ENCODE assay signal across 1 cellular context in the genomic region with DNA sequence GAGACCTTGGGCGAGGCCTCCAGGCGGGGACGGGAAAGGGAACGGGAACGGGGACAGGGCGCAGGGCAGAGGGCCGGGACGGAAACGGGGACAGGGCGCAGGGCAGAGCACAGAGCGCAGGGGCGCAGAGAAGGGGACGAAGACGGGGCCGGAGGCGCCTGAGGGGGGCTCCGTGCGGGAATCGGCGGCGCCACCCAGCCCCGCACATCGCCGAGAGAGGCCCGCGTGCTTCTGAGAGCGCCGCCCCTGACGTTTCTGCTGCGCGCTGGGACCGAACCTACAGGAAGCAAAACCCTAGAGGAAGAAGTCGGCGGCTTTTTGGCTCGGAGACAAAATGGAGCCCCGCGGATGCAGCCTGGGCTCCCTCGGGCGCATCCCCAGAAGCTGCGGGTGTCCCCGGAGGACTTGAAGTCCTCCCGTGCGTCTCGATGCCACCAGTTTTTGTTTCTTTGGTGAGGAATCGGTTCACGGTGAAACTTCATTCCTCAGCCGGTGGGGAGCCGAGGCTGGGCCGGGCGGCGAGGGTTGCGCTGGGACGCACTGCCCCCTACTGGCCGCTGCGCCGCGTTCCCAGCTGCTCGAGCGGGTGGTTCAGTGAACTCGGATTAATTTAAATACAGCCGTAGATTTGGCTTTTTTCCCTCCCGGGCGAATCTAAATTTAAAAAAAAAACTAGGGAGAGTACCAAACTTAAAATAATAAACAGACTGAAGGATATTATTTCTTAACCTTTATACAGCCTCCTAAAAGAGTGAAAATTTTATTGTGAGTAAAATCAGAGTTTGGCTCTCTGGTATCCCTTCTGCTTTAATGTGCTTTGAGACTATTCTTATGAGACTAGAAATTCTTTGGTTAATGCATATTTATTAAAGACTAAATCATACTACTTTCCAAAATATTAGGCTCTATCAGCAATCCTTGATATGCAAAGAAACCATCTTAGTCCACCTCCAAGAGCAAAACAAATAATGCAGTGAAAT.
TF ChIP-seq lines count a peak whose summit lies in the region.

No MANE protein-coding gene starts in this region.

TF ChIP-seq in HepG2, 621 proteins besides CTCF, POLR2A, EP300 and RAD21 (continued from another document and continues in another):
- TF ChIP-seq, protein P1, sequence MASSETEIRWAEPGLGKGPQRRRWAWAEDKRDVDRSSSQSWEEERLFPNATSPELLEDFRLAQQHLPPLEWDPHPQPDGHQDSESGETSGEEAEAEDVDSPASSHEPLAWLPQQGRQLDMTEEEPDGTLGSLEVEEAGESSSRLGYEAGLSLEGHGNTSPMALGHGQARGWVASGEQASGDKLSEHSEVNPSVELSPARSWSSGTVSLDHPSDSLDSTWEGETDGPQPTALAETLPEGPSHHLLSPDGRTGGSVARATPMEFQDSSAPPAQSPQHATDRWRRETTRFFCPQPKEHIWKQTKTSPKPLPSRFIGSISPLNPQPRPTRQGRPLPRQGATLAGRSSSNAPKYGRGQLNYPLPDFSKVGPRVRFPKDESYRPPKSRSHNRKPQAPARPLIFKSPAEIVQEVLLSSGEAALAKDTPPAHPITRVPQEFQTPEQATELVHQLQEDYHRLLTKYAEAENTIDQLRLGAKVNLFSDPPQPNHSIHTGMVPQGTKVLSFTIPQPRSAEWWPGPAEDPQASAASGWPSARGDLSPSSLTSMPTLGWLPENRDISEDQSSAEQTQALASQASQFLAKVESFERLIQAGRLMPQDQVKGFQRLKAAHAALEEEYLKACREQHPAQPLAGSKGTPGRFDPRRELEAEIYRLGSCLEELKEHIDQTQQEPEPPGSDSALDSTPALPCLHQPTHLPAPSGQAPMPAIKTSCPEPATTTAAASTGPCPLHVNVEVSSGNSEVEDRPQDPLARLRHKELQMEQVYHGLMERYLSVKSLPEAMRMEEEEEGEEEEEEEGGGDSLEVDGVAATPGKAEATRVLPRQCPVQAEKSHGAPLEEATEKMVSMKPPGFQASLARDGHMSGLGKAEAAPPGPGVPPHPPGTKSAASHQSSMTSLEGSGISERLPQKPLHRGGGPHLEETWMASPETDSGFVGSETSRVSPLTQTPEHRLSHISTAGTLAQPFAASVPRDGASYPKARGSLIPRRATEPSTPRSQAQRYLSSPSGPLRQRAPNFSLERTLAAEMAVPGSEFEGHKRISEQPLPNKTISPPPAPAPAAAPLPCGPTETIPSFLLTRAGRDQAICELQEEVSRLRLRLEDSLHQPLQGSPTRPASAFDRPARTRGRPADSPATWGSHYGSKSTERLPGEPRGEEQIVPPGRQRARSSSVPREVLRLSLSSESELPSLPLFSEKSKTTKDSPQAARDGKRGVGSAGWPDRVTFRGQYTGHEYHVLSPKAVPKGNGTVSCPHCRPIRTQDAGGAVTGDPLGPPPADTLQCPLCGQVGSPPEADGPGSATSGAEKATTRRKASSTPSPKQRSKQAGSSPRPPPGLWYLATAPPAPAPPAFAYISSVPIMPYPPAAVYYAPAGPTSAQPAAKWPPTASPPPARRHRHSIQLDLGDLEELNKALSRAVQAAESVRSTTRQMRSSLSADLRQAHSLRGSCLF (CRISPR knock-in tag; IDR thresholded peaks at IDR 0.05; ENCODE audit: borderline replicate concordance): no peak
- TF ChIP-seq SMYD3 (CRISPR knock-in tag; IDR thresholded peaks at IDR 0.05) (0 out of 2 replicates have a peak, but pooled peaks have one; percentile 34), ZSCAN29 (CRISPR knock-in tag; conservative IDR thresholded peaks at IDR 0.05) (0 out of 2 replicates have a peak, but pooled peaks have one; percentile 41), RCOR2 (CRISPR knock-in tag; IDR thresholded peaks at IDR 0.05) (no peak), HOXA5 (CRISPR knock-in tag; IDR thresholded peaks at IDR 0.05) (0 out of 2 replicates have a peak, but pooled peaks have one; percentile 27), ZBED4 (CRISPR knock-in tag; IDR thresholded peaks at IDR 0.05; ENCODE audit: borderline replicate concordance) (0 out of 2 replicates have a peak, but pooled peaks have one; percentile 23), ETV5 (CRISPR knock-in tag; IDR thresholded peaks at IDR 0.05; ENCODE audit: borderline replicate concordance) (no peak), ZNF547 (CRISPR knock-in tag; IDR thresholded peaks at IDR 0.05) (no peak), XRCC5 (optimal IDR thresholded peaks at IDR 0.05; ENCODE audit: low read length) (peak; percentile 57), ZNF501 (CRISPR knock-in tag; IDR thresholded peaks at IDR 0.05) (peak; percentile 48; the same call in 1 of the 2 replicates), THAP11 (CRISPR knock-in tag; IDR thresholded peaks at IDR 0.05) (no peak), SRSF4 (IDR thresholded peaks at IDR 0.05; ENCODE audit: low read depth, low read length, poor library complexity, severe bottlenecking) (no peak), KDM5A (IDR thresholded peaks at IDR 0.05; ENCODE audit: borderline replicate concordance, low read length) (no peak), YY1 (IDR thresholded peaks at IDR 0.05; ENCODE audit: insufficient read depth, insufficient replicate concordance, low read depth, low read length) (peak; percentile 45), NAIF1 (CRISPR knock-in tag; IDR thresholded peaks at IDR 0.05; ENCODE audit: borderline replicate concordance) (no peak), SSRP1 (CRISPR knock-in tag; IDR thresholded peaks at IDR 0.05) (no peak), AHR (CRISPR knock-in tag; IDR thresholded peaks at IDR 0.05) (no peak), POLR2AphosphoS5 (IDR thresholded peaks at IDR 0.05; ENCODE audit: low read depth, low read length) (no peak)
- TF ChIP-seq, protein P2, sequence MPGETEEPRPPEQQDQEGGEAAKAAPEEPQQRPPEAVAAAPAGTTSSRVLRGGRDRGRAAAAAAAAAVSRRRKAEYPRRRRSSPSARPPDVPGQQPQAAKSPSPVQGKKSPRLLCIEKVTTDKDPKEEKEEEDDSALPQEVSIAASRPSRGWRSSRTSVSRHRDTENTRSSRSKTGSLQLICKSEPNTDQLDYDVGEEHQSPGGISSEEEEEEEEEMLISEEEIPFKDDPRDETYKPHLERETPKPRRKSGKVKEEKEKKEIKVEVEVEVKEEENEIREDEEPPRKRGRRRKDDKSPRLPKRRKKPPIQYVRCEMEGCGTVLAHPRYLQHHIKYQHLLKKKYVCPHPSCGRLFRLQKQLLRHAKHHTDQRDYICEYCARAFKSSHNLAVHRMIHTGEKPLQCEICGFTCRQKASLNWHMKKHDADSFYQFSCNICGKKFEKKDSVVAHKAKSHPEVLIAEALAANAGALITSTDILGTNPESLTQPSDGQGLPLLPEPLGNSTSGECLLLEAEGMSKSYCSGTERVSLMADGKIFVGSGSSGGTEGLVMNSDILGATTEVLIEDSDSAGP (CRISPR knock-in tag; IDR thresholded peaks at IDR 0.05; ENCODE audit: borderline replicate concordance): peak; percentile 52; the same call in 1 of the 2 replicates
- TF ChIP-seq, protein P3, sequence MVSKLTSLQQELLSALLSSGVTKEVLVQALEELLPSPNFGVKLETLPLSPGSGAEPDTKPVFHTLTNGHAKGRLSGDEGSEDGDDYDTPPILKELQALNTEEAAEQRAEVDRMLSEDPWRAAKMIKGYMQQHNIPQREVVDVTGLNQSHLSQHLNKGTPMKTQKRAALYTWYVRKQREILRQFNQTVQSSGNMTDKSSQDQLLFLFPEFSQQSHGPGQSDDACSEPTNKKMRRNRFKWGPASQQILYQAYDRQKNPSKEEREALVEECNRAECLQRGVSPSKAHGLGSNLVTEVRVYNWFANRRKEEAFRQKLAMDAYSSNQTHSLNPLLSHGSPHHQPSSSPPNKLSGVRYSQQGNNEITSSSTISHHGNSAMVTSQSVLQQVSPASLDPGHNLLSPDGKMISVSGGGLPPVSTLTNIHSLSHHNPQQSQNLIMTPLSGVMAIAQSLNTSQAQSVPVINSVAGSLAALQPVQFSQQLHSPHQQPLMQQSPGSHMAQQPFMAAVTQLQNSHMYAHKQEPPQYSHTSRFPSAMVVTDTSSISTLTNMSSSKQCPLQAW (CRISPR knock-in tag; IDR thresholded peaks at IDR 0.05): 0 out of 2 replicates have a peak, but pooled peaks have one; percentile 20
- TF ChIP-seq, protein P4, sequence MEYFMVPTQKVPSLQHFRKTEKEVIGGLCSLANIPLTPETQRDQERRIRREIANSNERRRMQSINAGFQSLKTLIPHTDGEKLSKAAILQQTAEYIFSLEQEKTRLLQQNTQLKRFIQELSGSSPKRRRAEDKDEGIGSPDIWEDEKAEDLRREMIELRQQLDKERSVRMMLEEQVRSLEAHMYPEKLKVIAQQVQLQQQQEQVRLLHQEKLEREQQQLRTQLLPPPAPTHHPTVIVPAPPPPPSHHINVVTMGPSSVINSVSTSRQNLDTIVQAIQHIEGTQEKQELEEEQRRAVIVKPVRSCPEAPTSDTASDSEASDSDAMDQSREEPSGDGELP (IDR thresholded peaks at IDR 0.05; ENCODE audit: borderline replicate concordance, low read depth): peak; percentile 27; the same call in 1 of the 2 replicates
- TF ChIP-seq, protein P5, sequence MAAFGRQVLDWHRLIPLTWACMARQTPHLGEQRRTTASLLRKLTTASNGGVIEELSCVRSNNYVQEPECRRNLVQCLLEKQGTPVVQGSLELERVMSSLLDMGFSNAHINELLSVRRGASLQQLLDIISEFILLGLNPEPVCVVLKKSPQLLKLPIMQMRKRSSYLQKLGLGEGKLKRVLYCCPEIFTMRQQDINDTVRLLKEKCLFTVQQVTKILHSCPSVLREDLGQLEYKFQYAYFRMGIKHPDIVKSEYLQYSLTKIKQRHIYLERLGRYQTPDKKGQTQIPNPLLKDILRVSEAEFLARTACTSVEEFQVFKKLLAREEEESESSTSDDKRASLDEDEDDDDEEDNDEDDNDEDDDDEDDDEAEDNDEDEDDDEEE (CRISPR knock-in tag; IDR thresholded peaks at IDR 0.05): no peak
- TF ChIP-seq, protein P6, sequence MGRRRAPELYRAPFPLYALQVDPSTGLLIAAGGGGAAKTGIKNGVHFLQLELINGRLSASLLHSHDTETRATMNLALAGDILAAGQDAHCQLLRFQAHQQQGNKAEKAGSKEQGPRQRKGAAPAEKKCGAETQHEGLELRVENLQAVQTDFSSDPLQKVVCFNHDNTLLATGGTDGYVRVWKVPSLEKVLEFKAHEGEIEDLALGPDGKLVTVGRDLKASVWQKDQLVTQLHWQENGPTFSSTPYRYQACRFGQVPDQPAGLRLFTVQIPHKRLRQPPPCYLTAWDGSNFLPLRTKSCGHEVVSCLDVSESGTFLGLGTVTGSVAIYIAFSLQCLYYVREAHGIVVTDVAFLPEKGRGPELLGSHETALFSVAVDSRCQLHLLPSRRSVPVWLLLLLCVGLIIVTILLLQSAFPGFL (CRISPR knock-in tag; IDR thresholded peaks at IDR 0.05): no peak
- TF ChIP-seq, protein P7, sequence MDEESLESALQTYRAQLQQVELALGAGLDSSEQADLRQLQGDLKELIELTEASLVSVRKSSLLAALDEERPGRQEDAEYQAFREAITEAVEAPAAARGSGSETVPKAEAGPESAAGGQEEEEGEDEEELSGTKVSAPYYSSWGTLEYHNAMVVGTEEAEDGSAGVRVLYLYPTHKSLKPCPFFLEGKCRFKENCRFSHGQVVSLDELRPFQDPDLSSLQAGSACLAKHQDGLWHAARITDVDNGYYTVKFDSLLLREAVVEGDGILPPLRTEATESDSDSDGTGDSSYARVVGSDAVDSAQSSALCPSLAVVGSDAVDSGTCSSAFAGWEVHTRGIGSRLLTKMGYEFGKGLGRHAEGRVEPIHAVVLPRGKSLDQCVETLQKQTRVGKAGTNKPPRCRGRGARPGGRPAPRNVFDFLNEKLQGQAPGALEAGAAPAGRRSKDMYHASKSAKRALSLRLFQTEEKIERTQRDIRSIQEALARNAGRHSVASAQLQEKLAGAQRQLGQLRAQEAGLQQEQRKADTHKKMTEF (CRISPR knock-in tag; IDR thresholded peaks at IDR 0.05): peak; percentile 44; the same call in 1 of the 2 replicates
- TF ChIP-seq, protein P8, sequence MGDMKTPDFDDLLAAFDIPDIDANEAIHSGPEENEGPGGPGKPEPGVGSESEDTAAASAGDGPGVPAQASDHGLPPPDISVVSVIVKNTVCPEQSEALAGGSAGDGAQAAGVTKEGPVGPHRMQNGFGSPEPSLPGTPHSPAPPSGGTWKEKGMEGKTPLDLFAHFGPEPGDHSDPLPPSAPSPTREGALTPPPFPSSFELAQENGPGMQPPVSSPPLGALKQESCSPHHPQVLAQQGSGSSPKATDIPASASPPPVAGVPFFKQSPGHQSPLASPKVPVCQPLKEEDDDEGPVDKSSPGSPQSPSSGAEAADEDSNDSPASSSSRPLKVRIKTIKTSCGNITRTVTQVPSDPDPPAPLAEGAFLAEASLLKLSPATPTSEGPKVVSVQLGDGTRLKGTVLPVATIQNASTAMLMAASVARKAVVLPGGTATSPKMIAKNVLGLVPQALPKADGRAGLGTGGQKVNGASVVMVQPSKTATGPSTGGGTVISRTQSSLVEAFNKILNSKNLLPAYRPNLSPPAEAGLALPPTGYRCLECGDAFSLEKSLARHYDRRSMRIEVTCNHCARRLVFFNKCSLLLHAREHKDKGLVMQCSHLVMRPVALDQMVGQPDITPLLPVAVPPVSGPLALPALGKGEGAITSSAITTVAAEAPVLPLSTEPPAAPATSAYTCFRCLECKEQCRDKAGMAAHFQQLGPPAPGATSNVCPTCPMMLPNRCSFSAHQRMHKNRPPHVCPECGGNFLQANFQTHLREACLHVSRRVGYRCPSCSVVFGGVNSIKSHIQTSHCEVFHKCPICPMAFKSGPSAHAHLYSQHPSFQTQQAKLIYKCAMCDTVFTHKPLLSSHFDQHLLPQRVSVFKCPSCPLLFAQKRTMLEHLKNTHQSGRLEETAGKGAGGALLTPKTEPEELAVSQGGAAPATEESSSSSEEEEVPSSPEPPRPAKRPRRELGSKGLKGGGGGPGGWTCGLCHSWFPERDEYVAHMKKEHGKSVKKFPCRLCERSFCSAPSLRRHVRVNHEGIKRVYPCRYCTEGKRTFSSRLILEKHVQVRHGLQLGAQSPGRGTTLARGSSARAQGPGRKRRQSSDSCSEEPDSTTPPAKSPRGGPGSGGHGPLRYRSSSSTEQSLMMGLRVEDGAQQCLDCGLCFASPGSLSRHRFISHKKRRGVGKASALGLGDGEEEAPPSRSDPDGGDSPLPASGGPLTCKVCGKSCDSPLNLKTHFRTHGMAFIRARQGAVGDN (CRISPR knock-in tag; IDR thresholded peaks at IDR 0.05): peak; percentile 47
